29 cellular contexts compared by ENCODE assay signal in the genomic region with DNA sequence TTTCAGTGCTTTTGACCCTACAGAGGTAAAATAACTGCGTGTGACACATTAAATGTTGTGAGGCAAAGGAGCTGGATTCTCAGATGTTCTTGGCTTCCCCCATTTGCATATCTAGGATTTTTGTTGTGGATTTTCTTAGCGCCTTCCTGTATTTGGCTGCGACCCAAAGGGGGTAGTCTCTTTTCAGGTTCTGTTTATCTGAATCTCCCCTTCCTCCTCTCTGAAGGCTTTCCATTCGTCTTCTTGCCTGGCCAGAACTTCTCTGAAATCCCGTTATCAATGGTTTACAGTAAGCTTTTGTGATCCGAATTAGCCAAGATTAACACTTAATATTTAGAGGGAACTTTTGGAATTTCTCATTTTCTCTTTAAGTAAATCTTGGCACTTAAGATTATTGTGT.
"Had no signal": no experiment of that assay in that cellular context is flagged by ENCODE, and none has a peak within 500 bp of the region (broad histone marks: within the 10 kb centered on the region; RNA-seq: fewer than 3 reads in every experiment).

No MANE protein-coding gene starts in this region.

- H3K79me2 ChIP-seq: hepatocyte had no signal

- FAIRE-seq: endothelial cell of umbilical vein, islet of Langerhans, urothelium cell line had no signal

- H3K27ac ChIP-seq: coronary artery, esophagus muscularis mucosa, foreskin keratinocyte, gastroesophageal sphincter, heart left ventricle, hepatocyte, left lung, prostate gland, right atrium auricular region, thoracic aorta, tibial nerve, upper lobe of left lung had no signal

- H3K27me3 ChIP-seq: esophagus muscularis mucosa, foreskin keratinocyte, gastroesophageal sphincter, heart left ventricle, hepatocyte, left lung, right atrium auricular region, tibial nerve, upper lobe of left lung had no signal

- H3K4me3 ChIP-seq: coronary artery, esophagus muscularis mucosa, gastroesophageal sphincter, heart left ventricle, hepatocyte, left lung, mucosa of descending colon, prostate gland, right atrium auricular region, thoracic aorta, tibial nerve, upper lobe of left lung had no signal

- H3K9me3 Mint-ChIP-seq: mesothelial cell of epicardium; naive B cell; neural crest cell; stimulated activated naive CD8-positive, alpha-beta T cell treated with anti-CD3 and anti-CD28 coated beads, Interleukin-15, Interleukin-2, amounts not matched to agents 100 ng/mL and 50 ng/mL, for 24 hours had no signal

- H3K27me3 Mint-ChIP-seq: naive B cell; natural killer cell treated with Interleukin-12 subunit alpha and Interleukin-12 subunit beta and Interleukin-15 and Interleukin-18, amount 100 ng/mL, for 72 hours; stimulated activated naive B cell treated with anti-CD40 and anti-IgM and Interleukin-4, amounts not matched to agents 10 μg/mL and 1 μg/mL and 100 μg/mL, for 72 hours; stimulated activated naive CD8-positive, alpha-beta T cell treated with anti-CD3 and anti-CD28 coated beads, Interleukin-15, Interleukin-2, amounts not matched to agents 100 ng/mL and 50 ng/mL, for 24 hours had no signal

- H3K9me3 ChIP-seq: esophagus muscularis mucosa, gastroesophageal sphincter, heart left ventricle, left lung, mucosa of descending colon, prostate gland, right atrium auricular region, thoracic aorta, tibial nerve, upper lobe of left lung had no signal

- H3K36me3 Mint-ChIP-seq: mesothelial cell of epicardium; naive B cell; natural killer cell treated with Interleukin-12 subunit alpha and Interleukin-12 subunit beta and Interleukin-15 and Interleukin-18, amount 100 ng/mL, for 72 hours; stimulated activated naive B cell treated with anti-CD40 and anti-IgM and Interleukin-4, amounts not matched to agents 10 μg/mL and 1 μg/mL and 100 μg/mL, for 72 hours had no signal

- DNase-seq: dermis blood vessel endothelial cell; effector memory CD4-positive, alpha-beta T cell; foreskin keratinocyte; heart left ventricle; left cardiac atrium; left lung; mesenchymal stem cell; mucosa of descending colon; naive B cell; nucleus accumbens; stimulated activated CD4-positive, alpha-beta T cell treated with anti-CD3 and anti-CD28 coated beads, Interleukin-2, amount 100 ng/mL, for 48 hours; stimulated activated naive B cell treated with anti-CD40 and anti-IgM and Interleukin-4, amounts not matched to agents 10 μg/mL and 1 μg/mL and 100 μg/mL, for 72 hours; upper lobe of left lung had no signal

- H3K4me1 Mint-ChIP-seq: naive B cell; neural crest cell; stimulated activated naive B cell treated with anti-CD40 and anti-IgM and Interleukin-4, amounts not matched to agents 10 μg/mL and 1 μg/mL and 100 μg/mL, for 72 hours had no signal

- ATAC-seq: foreskin keratinocyte; gastroesophageal sphincter; heart left ventricle; left cardiac atrium; left lung; mucosa of descending colon; natural killer cell treated with Interleukin-12 subunit alpha and Interleukin-12 subunit beta and Interleukin-15 and Interleukin-18, amount 100 ng/mL, for 72 hours; sciatic nerve; stimulated activated naive B cell treated with anti-CD40 and anti-IgM and Interleukin-4, amounts not matched to agents 10 μg/mL and 1 μg/mL and 100 μg/mL, for 72 hours had no signal

- H3K4me2 ChIP-seq: hepatocyte had no signal

- H3K4me1 ChIP-seq: esophagus muscularis mucosa, foreskin keratinocyte, gastroesophageal sphincter, heart left ventricle, left lung, prostate gland, right atrium auricular region, tibial nerve, upper lobe of left lung had no signal

- H2AFZ ChIP-seq: hepatocyte had no signal

- H3K4me3 Mint-ChIP-seq: mesothelial cell of epicardium; naive B cell; natural killer cell treated with Interleukin-12 subunit alpha and Interleukin-12 subunit beta and Interleukin-15 and Interleukin-18, amount 100 ng/mL, for 72 hours; neural crest cell; stimulated activated naive B cell treated with anti-CD40 and anti-IgM and Interleukin-4, amounts not matched to agents 10 μg/mL and 1 μg/mL and 100 μg/mL, for 72 hours; stimulated activated naive CD8-positive, alpha-beta T cell treated with anti-CD3 and anti-CD28 coated beads, Interleukin-15, Interleukin-2, amounts not matched to agents 100 ng/mL and 50 ng/mL, for 24 hours had no signal

- H3K27ac Mint-ChIP-seq: mesothelial cell of epicardium; natural killer cell treated with Interleukin-12 subunit alpha and Interleukin-12 subunit beta and Interleukin-15 and Interleukin-18, amount 100 ng/mL, for 72 hours; stimulated activated naive B cell treated with anti-CD40 and anti-IgM and Interleukin-4, amounts not matched to agents 10 μg/mL and 1 μg/mL and 100 μg/mL, for 72 hours; stimulated activated naive CD8-positive, alpha-beta T cell treated with anti-CD3 and anti-CD28 coated beads, Interleukin-15, Interleukin-2, amounts not matched to agents 100 ng/mL and 50 ng/mL, for 24 hours had no signal

- H3K36me3 ChIP-seq: esophagus muscularis mucosa, gastroesophageal sphincter, heart left ventricle, left lung, prostate gland, right atrium auricular region, thoracic aorta, tibial nerve, upper lobe of left lung had no signal
